Comparison of ENCODE assay signal across 1 cellular context in genomic region chr2:128309341-128310093, GRCh38.
A peak's percentile ranks its signal among the peaks of the same experiment; 100 is the strongest.
TF ChIP-seq lines count a peak whose summit lies in the region.

No MANE protein-coding gene starts in this region.

TF ChIP-seq in HepG2, 621 proteins besides CTCF, POLR2A, EP300 and RAD21 (continued from another document and continues in another):
- TF ChIP-seq, protein P1, sequence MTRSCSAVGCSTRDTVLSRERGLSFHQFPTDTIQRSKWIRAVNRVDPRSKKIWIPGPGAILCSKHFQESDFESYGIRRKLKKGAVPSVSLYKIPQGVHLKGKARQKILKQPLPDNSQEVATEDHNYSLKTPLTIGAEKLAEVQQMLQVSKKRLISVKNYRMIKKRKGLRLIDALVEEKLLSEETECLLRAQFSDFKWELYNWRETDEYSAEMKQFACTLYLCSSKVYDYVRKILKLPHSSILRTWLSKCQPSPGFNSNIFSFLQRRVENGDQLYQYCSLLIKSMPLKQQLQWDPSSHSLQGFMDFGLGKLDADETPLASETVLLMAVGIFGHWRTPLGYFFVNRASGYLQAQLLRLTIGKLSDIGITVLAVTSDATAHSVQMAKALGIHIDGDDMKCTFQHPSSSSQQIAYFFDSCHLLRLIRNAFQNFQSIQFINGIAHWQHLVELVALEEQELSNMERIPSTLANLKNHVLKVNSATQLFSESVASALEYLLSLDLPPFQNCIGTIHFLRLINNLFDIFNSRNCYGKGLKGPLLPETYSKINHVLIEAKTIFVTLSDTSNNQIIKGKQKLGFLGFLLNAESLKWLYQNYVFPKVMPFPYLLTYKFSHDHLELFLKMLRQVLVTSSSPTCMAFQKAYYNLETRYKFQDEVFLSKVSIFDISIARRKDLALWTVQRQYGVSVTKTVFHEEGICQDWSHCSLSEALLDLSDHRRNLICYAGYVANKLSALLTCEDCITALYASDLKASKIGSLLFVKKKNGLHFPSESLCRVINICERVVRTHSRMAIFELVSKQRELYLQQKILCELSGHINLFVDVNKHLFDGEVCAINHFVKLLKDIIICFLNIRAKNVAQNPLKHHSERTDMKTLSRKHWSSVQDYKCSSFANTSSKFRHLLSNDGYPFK (CRISPR knock-in tag; IDR thresholded peaks at IDR 0.05; ENCODE audit: borderline replicate concordance), result peak; percentile 85; the same call in 1 of the 2 replicates
- TF ChIP-seq HNF4G (IDR thresholded peaks at IDR 0.05; ENCODE audit: borderline replicate concordance, low read depth, low read length), result no peak; the same call in 1 of the 2 replicates
- TF ChIP-seq HNF4G (CRISPR knock-in tag; IDR thresholded peaks at IDR 0.05; ENCODE audit: borderline replicate concordance, low read depth), result peak; percentile 76; the same call in 1 of the 2 replicates
- TF ChIP-seq ZNF691 (CRISPR knock-in tag; IDR thresholded peaks at IDR 0.05; ENCODE audit: borderline replicate concordance, low read depth), result peak; percentile 97
- TF ChIP-seq ZNF251 (CRISPR knock-in tag; IDR thresholded peaks at IDR 0.05), result no peak; the same call in 1 of the 2 replicates
- peak; percentile 99 for TF ChIP-seq MXD1 (CRISPR knock-in tag; IDR thresholded peaks at IDR 0.05)
- no peak for TF ChIP-seq PRPF4 (IDR thresholded peaks at IDR 0.05; ENCODE audit: low read depth, low read length, poor library complexity, severe bottlenecking)
- TF ChIP-seq, protein P2, sequence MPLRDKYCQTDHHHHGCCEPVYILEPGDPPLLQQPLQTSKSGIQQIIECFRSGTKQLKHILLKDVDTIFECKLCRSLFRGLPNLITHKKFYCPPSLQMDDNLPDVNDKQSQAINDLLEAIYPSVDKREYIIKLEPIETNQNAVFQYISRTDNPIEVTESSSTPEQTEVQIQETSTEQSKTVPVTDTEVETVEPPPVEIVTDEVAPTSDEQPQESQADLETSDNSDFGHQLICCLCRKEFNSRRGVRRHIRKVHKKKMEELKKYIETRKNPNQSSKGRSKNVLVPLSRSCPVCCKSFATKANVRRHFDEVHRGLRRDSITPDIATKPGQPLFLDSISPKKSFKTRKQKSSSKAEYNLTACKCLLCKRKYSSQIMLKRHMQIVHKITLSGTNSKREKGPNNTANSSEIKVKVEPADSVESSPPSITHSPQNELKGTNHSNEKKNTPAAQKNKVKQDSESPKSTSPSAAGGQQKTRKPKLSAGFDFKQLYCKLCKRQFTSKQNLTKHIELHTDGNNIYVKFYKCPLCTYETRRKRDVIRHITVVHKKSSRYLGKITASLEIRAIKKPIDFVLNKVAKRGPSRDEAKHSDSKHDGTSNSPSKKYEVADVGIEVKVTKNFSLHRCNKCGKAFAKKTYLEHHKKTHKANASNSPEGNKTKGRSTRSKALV (CRISPR knock-in tag; IDR thresholded peaks at IDR 0.05), result peak; percentile 98
- no peak for TF ChIP-seq ZNF672 (CRISPR knock-in tag; IDR thresholded peaks at IDR 0.05)
- no peak; the same call in 1 of the 2 replicates for TF ChIP-seq ZNF543 (CRISPR knock-in tag; IDR thresholded peaks at IDR 0.05)
- TF ChIP-seq ZNF616 (CRISPR knock-in tag; IDR thresholded peaks at IDR 0.05; ENCODE audit: low read depth), result peak; percentile 97
- TF ChIP-seq ZSCAN22 (CRISPR knock-in tag; IDR thresholded peaks at IDR 0.05), result no peak
- TF ChIP-seq, protein P3, sequence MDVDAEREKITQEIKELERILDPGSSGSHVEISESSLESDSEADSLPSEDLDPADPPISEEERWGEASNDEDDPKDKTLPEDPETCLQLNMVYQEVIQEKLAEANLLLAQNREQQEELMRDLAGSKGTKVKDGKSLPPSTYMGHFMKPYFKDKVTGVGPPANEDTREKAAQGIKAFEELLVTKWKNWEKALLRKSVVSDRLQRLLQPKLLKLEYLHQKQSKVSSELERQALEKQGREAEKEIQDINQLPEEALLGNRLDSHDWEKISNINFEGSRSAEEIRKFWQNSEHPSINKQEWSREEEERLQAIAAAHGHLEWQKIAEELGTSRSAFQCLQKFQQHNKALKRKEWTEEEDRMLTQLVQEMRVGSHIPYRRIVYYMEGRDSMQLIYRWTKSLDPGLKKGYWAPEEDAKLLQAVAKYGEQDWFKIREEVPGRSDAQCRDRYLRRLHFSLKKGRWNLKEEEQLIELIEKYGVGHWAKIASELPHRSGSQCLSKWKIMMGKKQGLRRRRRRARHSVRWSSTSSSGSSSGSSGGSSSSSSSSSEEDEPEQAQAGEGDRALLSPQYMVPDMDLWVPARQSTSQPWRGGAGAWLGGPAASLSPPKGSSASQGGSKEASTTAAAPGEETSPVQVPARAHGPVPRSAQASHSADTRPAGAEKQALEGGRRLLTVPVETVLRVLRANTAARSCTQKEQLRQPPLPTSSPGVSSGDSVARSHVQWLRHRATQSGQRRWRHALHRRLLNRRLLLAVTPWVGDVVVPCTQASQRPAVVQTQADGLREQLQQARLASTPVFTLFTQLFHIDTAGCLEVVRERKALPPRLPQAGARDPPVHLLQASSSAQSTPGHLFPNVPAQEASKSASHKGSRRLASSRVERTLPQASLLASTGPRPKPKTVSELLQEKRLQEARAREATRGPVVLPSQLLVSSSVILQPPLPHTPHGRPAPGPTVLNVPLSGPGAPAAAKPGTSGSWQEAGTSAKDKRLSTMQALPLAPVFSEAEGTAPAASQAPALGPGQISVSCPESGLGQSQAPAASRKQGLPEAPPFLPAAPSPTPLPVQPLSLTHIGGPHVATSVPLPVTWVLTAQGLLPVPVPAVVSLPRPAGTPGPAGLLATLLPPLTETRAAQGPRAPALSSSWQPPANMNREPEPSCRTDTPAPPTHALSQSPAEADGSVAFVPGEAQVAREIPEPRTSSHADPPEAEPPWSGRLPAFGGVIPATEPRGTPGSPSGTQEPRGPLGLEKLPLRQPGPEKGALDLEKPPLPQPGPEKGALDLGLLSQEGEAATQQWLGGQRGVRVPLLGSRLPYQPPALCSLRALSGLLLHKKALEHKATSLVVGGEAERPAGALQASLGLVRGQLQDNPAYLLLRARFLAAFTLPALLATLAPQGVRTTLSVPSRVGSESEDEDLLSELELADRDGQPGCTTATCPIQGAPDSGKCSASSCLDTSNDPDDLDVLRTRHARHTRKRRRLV (CRISPR knock-in tag; IDR thresholded peaks at IDR 0.05), result peak; percentile 97
- TF ChIP-seq, protein P4, sequence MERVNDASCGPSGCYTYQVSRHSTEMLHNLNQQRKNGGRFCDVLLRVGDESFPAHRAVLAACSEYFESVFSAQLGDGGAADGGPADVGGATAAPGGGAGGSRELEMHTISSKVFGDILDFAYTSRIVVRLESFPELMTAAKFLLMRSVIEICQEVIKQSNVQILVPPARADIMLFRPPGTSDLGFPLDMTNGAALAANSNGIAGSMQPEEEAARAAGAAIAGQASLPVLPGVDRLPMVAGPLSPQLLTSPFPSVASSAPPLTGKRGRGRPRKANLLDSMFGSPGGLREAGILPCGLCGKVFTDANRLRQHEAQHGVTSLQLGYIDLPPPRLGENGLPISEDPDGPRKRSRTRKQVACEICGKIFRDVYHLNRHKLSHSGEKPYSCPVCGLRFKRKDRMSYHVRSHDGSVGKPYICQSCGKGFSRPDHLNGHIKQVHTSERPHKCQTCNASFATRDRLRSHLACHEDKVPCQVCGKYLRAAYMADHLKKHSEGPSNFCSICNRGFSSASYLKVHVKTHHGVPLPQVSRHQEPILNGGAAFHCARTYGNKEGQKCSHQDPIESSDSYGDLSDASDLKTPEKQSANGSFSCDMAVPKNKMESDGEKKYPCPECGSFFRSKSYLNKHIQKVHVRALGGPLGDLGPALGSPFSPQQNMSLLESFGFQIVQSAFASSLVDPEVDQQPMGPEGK (CRISPR knock-in tag; IDR thresholded peaks at IDR 0.05), result peak; percentile 99
- TF ChIP-seq JUN (CRISPR knock-in tag; IDR thresholded peaks at IDR 0.05), result peak; percentile 54; the same call in 1 of the 2 replicates
- TF ChIP-seq, protein P5, sequence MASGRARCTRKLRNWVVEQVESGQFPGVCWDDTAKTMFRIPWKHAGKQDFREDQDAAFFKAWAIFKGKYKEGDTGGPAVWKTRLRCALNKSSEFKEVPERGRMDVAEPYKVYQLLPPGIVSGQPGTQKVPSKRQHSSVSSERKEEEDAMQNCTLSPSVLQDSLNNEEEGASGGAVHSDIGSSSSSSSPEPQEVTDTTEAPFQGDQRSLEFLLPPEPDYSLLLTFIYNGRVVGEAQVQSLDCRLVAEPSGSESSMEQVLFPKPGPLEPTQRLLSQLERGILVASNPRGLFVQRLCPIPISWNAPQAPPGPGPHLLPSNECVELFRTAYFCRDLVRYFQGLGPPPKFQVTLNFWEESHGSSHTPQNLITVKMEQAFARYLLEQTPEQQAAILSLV (CRISPR knock-in tag; IDR thresholded peaks at IDR 0.05; ENCODE audit: borderline replicate concordance), result peak; percentile 95; the same call in 1 of the 2 replicates
- TF ChIP-seq ZNF30 (CRISPR knock-in tag; IDR thresholded peaks at IDR 0.05), result peak; percentile 93
- TF ChIP-seq GPN1 (CRISPR knock-in tag; IDR thresholded peaks at IDR 0.05; ENCODE audit: borderline replicate concordance), result no peak
- TF ChIP-seq JARID2 (CRISPR knock-in tag; IDR thresholded peaks at IDR 0.05; ENCODE audit: insufficient replicate concordance), result no peak
- no peak; the same call in 1 of the 2 replicates for TF ChIP-seq DNMT1 (CRISPR knock-in tag; IDR thresholded peaks at IDR 0.05)
- TF ChIP-seq, protein P6, sequence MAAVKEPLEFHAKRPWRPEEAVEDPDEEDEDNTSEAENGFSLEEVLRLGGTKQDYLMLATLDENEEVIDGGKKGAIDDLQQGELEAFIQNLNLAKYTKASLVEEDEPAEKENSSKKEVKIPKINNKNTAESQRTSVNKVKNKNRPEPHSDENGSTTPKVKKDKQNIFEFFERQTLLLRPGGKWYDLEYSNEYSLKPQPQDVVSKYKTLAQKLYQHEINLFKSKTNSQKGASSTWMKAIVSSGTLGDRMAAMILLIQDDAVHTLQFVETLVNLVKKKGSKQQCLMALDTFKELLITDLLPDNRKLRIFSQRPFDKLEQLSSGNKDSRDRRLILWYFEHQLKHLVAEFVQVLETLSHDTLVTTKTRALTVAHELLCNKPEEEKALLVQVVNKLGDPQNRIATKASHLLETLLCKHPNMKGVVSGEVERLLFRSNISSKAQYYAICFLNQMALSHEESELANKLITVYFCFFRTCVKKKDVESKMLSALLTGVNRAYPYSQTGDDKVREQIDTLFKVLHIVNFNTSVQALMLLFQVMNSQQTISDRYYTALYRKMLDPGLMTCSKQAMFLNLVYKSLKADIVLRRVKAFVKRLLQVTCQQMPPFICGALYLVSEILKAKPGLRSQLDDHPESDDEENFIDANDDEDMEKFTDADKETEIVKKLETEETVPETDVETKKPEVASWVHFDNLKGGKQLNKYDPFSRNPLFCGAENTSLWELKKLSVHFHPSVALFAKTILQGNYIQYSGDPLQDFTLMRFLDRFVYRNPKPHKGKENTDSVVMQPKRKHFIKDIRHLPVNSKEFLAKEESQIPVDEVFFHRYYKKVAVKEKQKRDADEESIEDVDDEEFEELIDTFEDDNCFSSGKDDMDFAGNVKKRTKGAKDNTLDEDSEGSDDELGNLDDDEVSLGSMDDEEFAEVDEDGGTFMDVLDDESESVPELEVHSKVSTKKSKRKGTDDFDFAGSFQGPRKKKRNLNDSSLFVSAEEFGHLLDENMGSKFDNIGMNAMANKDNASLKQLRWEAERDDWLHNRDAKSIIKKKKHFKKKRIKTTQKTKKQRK (IDR thresholded peaks at IDR 0.05; ENCODE audit: low read length), result no peak
- peak; percentile 96; the same call in 1 of the 2 replicates for TF ChIP-seq WIZ (CRISPR knock-in tag; IDR thresholded peaks at IDR 0.05)
- no peak; the same call in 1 of the 2 replicates for TF ChIP-seq ZNF775 (CRISPR knock-in tag; IDR thresholded peaks at IDR 0.05; ENCODE audit: borderline replicate concordance)
- TF ChIP-seq NFIB (CRISPR knock-in tag; IDR thresholded peaks at IDR 0.05; ENCODE audit: borderline replicate concordance), result peak; percentile 93; the same call in 1 of the 2 replicates
- TF ChIP-seq, protein P7, sequence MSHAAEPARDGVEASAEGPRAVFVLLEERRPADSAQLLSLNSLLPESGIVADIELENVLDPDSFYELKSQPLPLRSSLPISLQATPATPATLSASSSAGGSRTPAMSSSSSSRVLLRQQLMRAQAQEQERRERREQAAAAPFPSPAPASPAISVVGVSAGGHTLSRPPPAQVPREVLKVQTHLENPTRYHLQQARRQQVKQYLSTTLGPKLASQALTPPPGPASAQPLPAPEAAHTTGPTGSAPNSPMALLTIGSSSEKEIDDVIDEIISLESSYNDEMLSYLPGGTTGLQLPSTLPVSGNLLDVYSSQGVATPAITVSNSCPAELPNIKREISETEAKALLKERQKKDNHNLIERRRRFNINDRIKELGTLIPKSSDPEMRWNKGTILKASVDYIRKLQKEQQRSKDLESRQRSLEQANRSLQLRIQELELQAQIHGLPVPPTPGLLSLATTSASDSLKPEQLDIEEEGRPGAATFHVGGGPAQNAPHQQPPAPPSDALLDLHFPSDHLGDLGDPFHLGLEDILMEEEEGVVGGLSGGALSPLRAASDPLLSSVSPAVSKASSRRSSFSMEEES (CRISPR knock-in tag; IDR thresholded peaks at IDR 0.05), result peak; percentile 99
- TF ChIP-seq ZNF749 (CRISPR knock-in tag; IDR thresholded peaks at IDR 0.05; ENCODE audit: borderline replicate concordance), result peak; percentile 99
- peak; percentile 99 for TF ChIP-seq MEIS2 (CRISPR knock-in tag; IDR thresholded peaks at IDR 0.05)
- TF ChIP-seq GABPA (IDR thresholded peaks at IDR 0.05; ENCODE audit: low read depth, low read length), result no peak
- TF ChIP-seq GABPA (CRISPR knock-in tag; IDR thresholded peaks at IDR 0.05; ENCODE audit: low read depth), result peak; percentile 48; the same call in 1 of the 2 replicates
- peak; percentile 81; the same call in 1 of the 2 replicates for TF ChIP-seq ZSCAN25 (CRISPR knock-in tag; IDR thresholded peaks at IDR 0.05)
- peak; percentile 93 for TF ChIP-seq ZFP1 (CRISPR knock-in tag; IDR thresholded peaks at IDR 0.05)
- TF ChIP-seq CBX5 (CRISPR knock-in tag; IDR thresholded peaks at IDR 0.05; ENCODE audit: borderline replicate concordance), result peak; percentile 91
- peak; percentile 86 for TF ChIP-seq ZEB1 (IDR thresholded peaks at IDR 0.05; ENCODE audit: insufficient replicate concordance, low read depth)
